ENCODE assay signal across 8 cellular contexts in genomic region chr1:32012709-32013385, GRCh38.
DNase-seq lines count a peak whose midpoint lies in the region; ATAC-seq and TF ChIP-seq lines count a peak whose summit lies in the region.

No MANE protein-coding gene starts in this region.

- H3K36me3 Mint-ChIP-seq in nephron (ENCODE audit: low read depth): peaks cover 21% of the 10 kb centered on the region

- H3K4me1 ChIP-seq in duodenal mucosa (ENCODE audit: control insufficient read depth in 1 of 2, insufficient read depth in 2 of 2, low read length in 2 of 2): peaks cover 19 to 28% of the 10 kb centered on the region in 2 donors

- peak overlapping the region; percentile 67 to 86 for H3K9ac ChIP-seq in duodenal mucosa (ENCODE audit: low read depth in 1 of 2, low read length in 2 of 2)

- H3K9me3 ChIP-seq in duodenal mucosa (ENCODE audit: control insufficient read depth in 1 of 2, low read length in 2 of 2): no peaks in the 10 kb centered on the region

- H3K4me1 Mint-ChIP-seq in nephron: peaks cover 27% of the 10 kb centered on the region

- H3K9me3 Mint-ChIP-seq in nephron: no peaks in the 10 kb centered on the region

- H3K27me3 Mint-ChIP-seq in nephron (ENCODE audit: low read depth): no peaks in the 10 kb centered on the region

- H3K36me3 ChIP-seq in duodenal mucosa (ENCODE audit: control insufficient read depth in 1 of 2, insufficient read depth in 2 of 2, low read length in 2 of 2): no peaks in the 10 kb centered on the region

- H3K27ac ChIP-seq in C4-2B (peak overlapping the region; percentile 98), duodenal mucosa (ENCODE audit: low read depth, low read length) (peak overlapping the region; percentile 99)

- DNase-seq in NB4 (ENCODE audit: low read depth): peak; percentile 22
- no peak for DNase-seq in HuH-7 (ENCODE audit: low spot score)
- no peak for DNase-seq in NCI-H345 (lab: John Stamatoyannopoulos, UW)
- DNase-seq in ecto neural progenitor cell (ENCODE audit: low spot score): no peak

- peak overlapping the region; percentile 99 to 100 (median 100) for H3K27ac Mint-ChIP-seq in nephron

- H3K27me3 ChIP-seq in duodenal mucosa (ENCODE audit: control insufficient read depth in 1 of 2, insufficient read depth in 2 of 2, low read length in 2 of 2): no peaks in the 10 kb centered on the region

- TF ChIP-seq CTCF in C4-2B (conservative IDR thresholded peaks at IDR 0.05) (no peak), NB4 (IDR thresholded peaks at IDR 0.05; ENCODE audit: low read depth, low read length) (no peak), nephron (IDR thresholded peaks at IDR 0.05; ENCODE audit: unreplicated experiment in 3 of 3) (no peak)

- peak; percentile 3 for TF ChIP-seq POLR2A in NB4 (IDR thresholded peaks at IDR 0.05; ENCODE audit: extremely low read depth, insufficient read length)

- no peak for ATAC-seq in HG03196 (IDR thresholded peaks at IDR 0.05; ENCODE audit: unreplicated experiment)

- H3K4me3 Mint-ChIP-seq in nephron: peak overlapping the region; percentile 84 to 93 (median 87)

- H3K4me3 ChIP-seq in NB4 (ENCODE audit: low read depth, low read length) (peak overlapping the region; percentile 79), duodenal mucosa (ENCODE audit: low read depth in 1 of 2, low read length in 2 of 2) (peak overlapping the region; percentile 67 to 90)
